In genomic region chr15:33547876-33548275, GRCh38 we compare ENCODE assay signal across 8 cellular contexts.
DNase-seq lines count a peak whose midpoint lies in the region; ATAC-seq and TF ChIP-seq lines count a peak whose summit lies in the region.

No MANE protein-coding gene starts in this region.

- H3K9me3 ChIP-seq in GM23248 (ENCODE audit: low read depth) (no peaks in the 10 kb centered on the region), endodermal cell (ENCODE audit: control insufficient read depth, low read length) (no peaks in the 10 kb centered on the region)

- H3K4me1 Mint-ChIP-seq in endodermal cell (no peaks in the 10 kb centered on the region), neural crest cell (no peaks in the 10 kb centered on the region)

- H3K4me1 ChIP-seq in GM23248 (ENCODE audit: insufficient read depth) (no peaks in the 10 kb centered on the region), endodermal cell (ENCODE audit: control insufficient read depth, insufficient read depth, low read length) (no peaks in the 10 kb centered on the region)

- H3K27ac ChIP-seq in GM23248 (no peak overlapping the region), endodermal cell (ENCODE audit: low read depth, low read length) (no peak overlapping the region)

- H4K20me1 ChIP-seq in GM23248 (ENCODE audit: insufficient read depth) = no peaks in the 10 kb centered on the region

- 9 to 14% methylated on average over 5 of the region's 5 CpGs for whole genome bisulfite sequencing in GM23248 (ENCODE audit: low coverage in 1 of 2, low lambda C conversion rate in 2 of 2, missing lambda C conversion rate in 2 of 2), 2 experiments
- 48 to 57% methylated on average over 2 to 5 of the region's 5 CpGs for WGBS in endodermal cell (ENCODE audit: insufficient coverage in 1 of 2, insufficient read length in 1 of 2), 2 experiments

- H3K27me3 Mint-ChIP-seq in endodermal cell (ENCODE audit: insufficient read depth) (no peaks in the 10 kb centered on the region), neural crest cell (ENCODE audit: low read depth) (peaks cover 17% of the 10 kb centered on the region)

- H3K27me3 ChIP-seq in GM23248 (replicated peaks; ENCODE audit: insufficient read depth) (no peaks in the 10 kb centered on the region; the same call in 1 of the 2 replicates), endodermal cell (ENCODE audit: control insufficient read depth, insufficient read depth, low read length, poor library complexity, severe bottlenecking) (no peaks in the 10 kb centered on the region)

- H3F3A ChIP-seq in GM23248 (ENCODE audit: insufficient read depth) = no peaks in the 10 kb centered on the region

- no peaks in the 10 kb centered on the region for H3K36me3 ChIP-seq in GM23248 (ENCODE audit: low read depth)
- H3K36me3 ChIP-seq in endodermal cell (ENCODE audit: control insufficient read depth, insufficient read depth, low read length) = no peaks in the 10 kb centered on the region

- no peak overlapping the region for H3K9ac ChIP-seq in GM23248
- H3K9ac ChIP-seq in endodermal cell (ENCODE audit: extremely low read depth, low read length, poor library complexity, severe bottlenecking) = no peak overlapping the region

- DNase-seq in GM23248 (peak; percentile 40), NAMALWA (ENCODE audit: low spot score) (peak; percentile 42), endodermal cell (peak; percentile 95), neural crest cell (ENCODE audit: low read depth, low spot score) (peak; percentile 55), cerebellar nuclear complex (lab: John Stamatoyannopoulos, UW) (no peak)
- DNase-seq in effector CD4-positive, alpha-beta T cell = no peak

- H3K4me3 Mint-ChIP-seq in endodermal cell = no peak overlapping the region
- no peak overlapping the region for H3K4me3 Mint-ChIP-seq in neural crest cell

- H2AFZ ChIP-seq in GM23248 = no peak overlapping the region

- no peaks in the 10 kb centered on the region for H3K79me2 ChIP-seq in GM23248 (ENCODE audit: insufficient read depth)

- no peaks in the 10 kb centered on the region for H3K9me2 ChIP-seq in GM23248 (ENCODE audit: insufficient read depth)

- H3K36me3 Mint-ChIP-seq in endodermal cell (ENCODE audit: low read depth) (no peaks in the 10 kb centered on the region), neural crest cell (ENCODE audit: low read depth) (no peaks in the 10 kb centered on the region)

- ATAC-seq in GM19455 (IDR thresholded peaks at IDR 0.05; ENCODE audit: unreplicated experiment) (no peak), HG03565 (IDR thresholded peaks at IDR 0.05; ENCODE audit: unreplicated experiment) (no peak)

- H3K27ac Mint-ChIP-seq in endodermal cell (no peak overlapping the region), neural crest cell (ENCODE audit: unreplicated experiment) (no peak overlapping the region)

- H3K9me3 Mint-ChIP-seq in endodermal cell (no peaks in the 10 kb centered on the region), neural crest cell (no peaks in the 10 kb centered on the region)

- TF ChIP-seq CTCF in endodermal cell (conservative IDR thresholded peaks at IDR 0.05) (no peak), neural crest cell (conservative IDR thresholded peaks at IDR 0.05) (no peak)

- H3K4me2 ChIP-seq in GM23248 (ENCODE audit: unreplicated experiment) = no peak overlapping the region

- no peak overlapping the region for H3K4me3 ChIP-seq in GM23248
- H3K4me3 ChIP-seq in endodermal cell (ENCODE audit: low read length) = no peak overlapping the region

- in situ Hi-C loops in GM23248 (cut with MboI) = no loop called here

Comparison
In these comparisons a context has a peak if more than half of its experiments do, and no peak if none do; other contexts are left out.
1. DNase-seq: peak in GM23248 (single experiment), NAMALWA (single experiment), endodermal cell (single experiment) and neural crest cell (single experiment); none in cerebellar nuclear complex (0 of 2) and effector CD4-positive, alpha-beta T cell (single experiment).